Comparison of ENCODE assay signal across 11 cellular contexts in genomic region chr1:90725961-90726715, GRCh38. TPM values are rescaled to one million over a fixed set of nuclear protein-coding genes. Genes with fewer than 3 reads are reported as not detected.
DNase-seq lines count a peak whose midpoint lies in the region; ATAC-seq, FAIRE-seq and TF ChIP-seq lines count a peak whose summit lies in the region.
"Had no signal": no experiment of that assay in that cellular context is flagged by ENCODE, and none has a peak within 500 bp of the region (broad histone marks: within the 10 kb centered on the region; RNA-seq: fewer than 3 reads in every experiment).

No MANE protein-coding gene starts in this region.

- H3K27me3 ChIP-seq in PC-3 (ENCODE audit: low read length), result peaks cover 64% of the 10 kb centered on the region
- H3K27me3 ChIP-seq in H1 (replicated peaks in 1 of 4; ENCODE audit: control insufficient read depth in 3 of 4, extremely low read depth in 1 of 4, insufficient read depth in 3 of 4, low read length in 3 of 4), result peaks cover 82 to 100% (median 95%) of the 10 kb centered on the region in 4 experiments
- peaks cover 100% of the 10 kb centered on the region for H3K27me3 ChIP-seq in neural cell (ENCODE audit: insufficient read depth, low read depth, low read length)

- no peak overlapping the region for H2BK15ac ChIP-seq in H1 (ENCODE audit: low read length)

- peaks cover 9% of the 10 kb centered on the region; the same call in 1 of the 2 replicates for H3K23me2 ChIP-seq in H1 (ENCODE audit: low read depth, low read length)

- peaks cover 0 to 22% of the 10 kb centered on the region in 2 donors for H3K36me3 Mint-ChIP-seq in CD14-positive monocyte

- H3K9me2 ChIP-seq in PC-3 (replicated peaks; ENCODE audit: low read length) (no peaks in the 10 kb centered on the region), neural cell (ENCODE audit: insufficient read depth, low read length) (no peaks in the 10 kb centered on the region)

- no peak overlapping the region for H4K5ac ChIP-seq in H1 (ENCODE audit: insufficient read length, low read depth, low read length)

- H4K20me1 ChIP-seq in PC-3 (ENCODE audit: low read length) (no peaks in the 10 kb centered on the region), H1 (replicated peaks in 1 of 2; ENCODE audit: control insufficient read depth in 1 of 2, insufficient read depth in 2 of 2, low read length in 2 of 2) (peaks cover 2 to 20% of the 10 kb centered on the region in 2 experiments), neural cell (ENCODE audit: insufficient read depth) (no peaks in the 10 kb centered on the region)

- CTCF ChIA-PET in PC-3 (lab: Charles Lee) (interaction anchor here (0.6 kb wide), 1 partner anchor 506 kb away, joined by 3 read pairs; no protein-coding TSS in a partner anchor), H1 (lab: Charles Lee; ENCODE audit: partially characterized antibody) (interaction anchor here (0.7 to 12.8 kb wide), 14 partner anchors 10 to 677 kb away, joined by 3 to 139 read pairs (median 4); partner anchors contain the start of gene BARHL2)

- H3K4me3 Mint-ChIP-seq in CD14-positive monocyte, result peak overlapping the region; percentile 37 to 91

- H3K4me2 ChIP-seq in PC-3 (ENCODE audit: low read length), result peak overlapping the region; percentile 84
- H3K4me2 ChIP-seq in H1 (ENCODE audit: insufficient read depth in 1 of 2, low read depth in 2 of 2, low read length in 2 of 2), result peak overlapping the region; percentile 76 to 90
- H3K4me2 ChIP-seq in neural cell (ENCODE audit: low read length), result no peak overlapping the region

- 4% methylated on average over 35 of the region's 35 CpGs; no CpG with 5 or more reads in 1 of the 2 experiments for WGBS in H1 (ENCODE audit: extremely low coverage in 1 of 2, insufficient coverage in 1 of 2, insufficient read length in 1 of 2, insufficient replicate concordance in 2 of 2, low coverage in 1 of 2, low lambda C conversion rate in 2 of 2, missing lambda C conversion rate in 1 of 2), 2 experiments

- H2BK5ac ChIP-seq in H1 (ENCODE audit: low read depth, low read length), result peak overlapping the region; percentile 60; the same call in 1 of the 2 replicates

- no TSS peak for BruUV-seq in PC-3 (replicated peaks; lab: Mats Ljungman, UMichigan)

- 0 out of 2 replicates have a peak, but pooled peaks cover 7% of the 10 kb centered on the region for H3K4me1 ChIP-seq in PC-3 (ENCODE audit: insufficient read depth, low read length)
- peaks cover 19 to 50% (median 37%) of the 10 kb centered on the region in 4 experiments for H3K4me1 ChIP-seq in H1 (replicated peaks in 1 of 4; ENCODE audit: control insufficient read depth in 3 of 4, insufficient read depth in 4 of 4, low read length in 3 of 4)

- TF ChIP-seq RAD21 in H1 (IDR thresholded peaks at IDR 0.05 in 1 of 2, conservative IDR thresholded peaks at IDR 0.05 in 1 of 2; ENCODE audit: low read depth in 2 of 2, low read length in 2 of 2) (no peak), neural cell (conservative IDR thresholded peaks at IDR 0.05) (no peak)

- H3F3A ChIP-seq in PC-3 (ENCODE audit: low read length, unreplicated experiment), result no peaks in the 10 kb centered on the region
- H3F3A ChIP-seq in neural cell (ENCODE audit: insufficient read depth, low read length, poor library complexity, severe bottlenecking), result no peaks in the 10 kb centered on the region

- TF ChIP-seq POLR2A in H1 (IDR thresholded peaks at IDR 0.05; ENCODE audit: control extremely low read depth in 1 of 2, low read depth in 2 of 2, low read length in 2 of 2), result no peak

- no peak overlapping the region for H3K27ac ChIP-seq in PC-3 (ENCODE audit: low read length)
- H3K27ac ChIP-seq in H1 (ENCODE audit: low read depth, low read length), result no peak overlapping the region
- H3K27ac ChIP-seq in neural cell (ENCODE audit: low read length), result no peak overlapping the region

- TF ChIP-seq EP300 in H1 (IDR thresholded peaks at IDR 0.05; ENCODE audit: borderline replicate concordance in 1 of 2, low read depth in 2 of 2, low read length in 2 of 2) (no peak), neural cell (conservative IDR thresholded peaks at IDR 0.05; ENCODE audit: poor library complexity, severe bottlenecking) (no peak)

- no peak overlapping the region for H3K27ac Mint-ChIP-seq in CD14-positive monocyte

- TF ChIP-seq CTCF in CD14-positive monocyte (IDR thresholded peaks at IDR 0.05), result no peak
- TF ChIP-seq CTCF in PC-3 (conservative IDR thresholded peaks at IDR 0.05; ENCODE audit: low read depth, low read length), result no peak
- TF ChIP-seq CTCF in H1 (IDR thresholded peaks at IDR 0.05; ENCODE audit: control extremely low read depth in 1 of 3, insufficient read depth in 1 of 3, low read depth in 1 of 3, low read length in 3 of 3), result no peak
- no peak for TF ChIP-seq CTCF in neural cell (IDR thresholded peaks at IDR 0.05; ENCODE audit: poor library complexity, severe bottlenecking)

- no peak overlapping the region for H3K4ac ChIP-seq in H1 (replicated peaks; ENCODE audit: insufficient read length, low read depth, low read length)

- no peak overlapping the region for H3K23ac ChIP-seq in H1 (ENCODE audit: insufficient read length)

- no peak overlapping the region for H2BK120ac ChIP-seq in H1 (replicated peaks; ENCODE audit: low read depth, low read length)

- intact Hi-C loops in CD14-positive monocyte (cut with micrococcal nuclease), result no loop called here
- intact Hi-C loops in PC-3 (cut with micrococcal nuclease), result no loop called here

- FAIRE-seq in H1 (lab: Jason Lieb, UNC), result no peak

- H3K14ac ChIP-seq in H1 (ENCODE audit: insufficient read length), result no peak overlapping the region

- H3K56ac ChIP-seq in H1 (replicated peaks; ENCODE audit: insufficient read length, low read depth, low read length), result no peak overlapping the region

- no peaks in the 10 kb centered on the region for H3K36me3 ChIP-seq in PC-3 (ENCODE audit: low read depth, low read length)
- peaks cover 0 to 7% (median 0%) of the 10 kb centered on the region in 4 experiments; a peak in 1 of 8 replicates for H3K36me3 ChIP-seq in H1 (ENCODE audit: control insufficient read depth in 2 of 4, insufficient read depth in 4 of 4, low read length in 3 of 4)
- no peaks in the 10 kb centered on the region for H3K36me3 ChIP-seq in neural cell (ENCODE audit: insufficient read depth, low read length)

- H3K4me3 ChIP-seq in PC-3 (ENCODE audit: low read length), result peak overlapping the region; percentile 61
- peak overlapping the region; percentile 19 to 55 (median 34); a peak in 5 of 8 replicates for H3K4me3 ChIP-seq in H1 (ENCODE audit: extremely low read depth in 1 of 4, insufficient read depth in 2 of 4, low read depth in 3 of 4, low read length in 4 of 4)
- peak overlapping the region; percentile 7 for H3K4me3 ChIP-seq in neural cell (ENCODE audit: low read length)

- H3K79me1 ChIP-seq in H1 (ENCODE audit: low read depth, low read length), result no peaks in the 10 kb centered on the region

- peaks cover 0 to 61% (median 38%) of the 10 kb centered on the region in 7 donors for H3K9me3 Mint-ChIP-seq in CD14-positive monocyte

- no peak overlapping the region for H4K91ac ChIP-seq in H1 (replicated peaks; ENCODE audit: insufficient read length, low read length)

- H2AFZ ChIP-seq in PC-3 (ENCODE audit: low read length) (peak overlapping the region; percentile 69), H1 (ENCODE audit: low read length) (no peak overlapping the region), neural cell (ENCODE audit: low read depth, low read length) (no peak overlapping the region)

- no peaks in the 10 kb centered on the region for H3K9me3 ChIP-seq in PC-3 (ENCODE audit: low read length)
- H3K9me3 ChIP-seq in H1 (ENCODE audit: insufficient read depth in 2 of 2, low read depth in 1 of 2, low read length in 1 of 2), result no peaks in the 10 kb centered on the region
- H3K9me3 ChIP-seq in neural cell (ENCODE audit: low read length), result no peaks in the 10 kb centered on the region

- peaks cover 97 to 100% (median 98%) of the 10 kb centered on the region in 3 donors for H3K27me3 Mint-ChIP-seq in CD14-positive monocyte (ENCODE audit: low read depth in 3 of 3)

- no peak overlapping the region for H2AK5ac ChIP-seq in H1 (ENCODE audit: low read depth, low read length)

- H4K8ac ChIP-seq in H1 (ENCODE audit: extremely low read depth, insufficient read depth, low read length), result no peak overlapping the region

- H3K9ac ChIP-seq in PC-3 (ENCODE audit: low read length) (no peak overlapping the region), H1 (replicated peaks in 1 of 4; ENCODE audit: extremely low read depth in 1 of 4, low read depth in 3 of 4, low read length in 3 of 4) (no peak overlapping the region), neural cell (ENCODE audit: low read length) (no peak overlapping the region)

- peak overlapping the region; percentile 81 for H2BK12ac ChIP-seq in H1 (ENCODE audit: low read depth, low read length)

- peaks cover 62% of the 10 kb centered on the region for H3K4me1 Mint-ChIP-seq in CD14-positive monocyte

- H3K79me2 ChIP-seq in PC-3 (ENCODE audit: low read length) (no peaks in the 10 kb centered on the region), H1 (ENCODE audit: control insufficient read depth in 1 of 2, insufficient read depth in 2 of 2, low read length in 2 of 2) (no peaks in the 10 kb centered on the region), neural cell (replicated peaks; ENCODE audit: insufficient read depth, low read length) (no peaks in the 10 kb centered on the region)

- DNase-seq in CD14-positive monocyte (ENCODE audit: low spot score) (no peak), PC-3 (no peak), H1 (ENCODE audit: low read depth in 1 of 2, low spot score in 2 of 2) (peak in 1 of 2 experiments; percentile 50), DMS153 treated with DMSO at 0.1 percent for 48 hours (lab: John Stamatoyannopoulos, UW; ENCODE audit: unreplicated experiment) (no peak), NCI-H1048 (lab: John Stamatoyannopoulos, UW) (no peak), NCI-H510A (lab: John Stamatoyannopoulos, UW) (no peak)
- DNase-seq: activated CD8-positive, alpha-beta memory T cell treated with anti-CD3 and anti-CD28 coated beads for 24 hours; DMS79 treated with DMSO at 0.1 percent for 48 hours had no signal

- H2BK20ac ChIP-seq in H1 (ENCODE audit: low read length), result 0 out of 2 replicates have a peak overlapping the region, but pooled peaks have one; percentile 41

- ATAC-seq in PC-3, result peak; percentile 46
- no peak for ATAC-seq in HG02885 (IDR thresholded peaks at IDR 0.05; ENCODE audit: poor library complexity, unreplicated experiment)

- POLR2A ChIA-PET in PC-3 (lab: Charles Lee; ENCODE audit: unreplicated experiment), result interaction anchor here (0.6 kb wide), 1 partner anchor 116 kb away, joined by 9 read pairs; no protein-coding TSS in a partner anchor
- POLR2A ChIA-PET in H1 (lab: Charles Lee; ENCODE audit: partially characterized antibody), result interaction anchor here (0.9 to 4.9 kb wide), 8 partner anchors 11 to 296 kb away, joined by 3 to 18 read pairs (median 6); partner anchors contain the start of gene ZNF644

- peak overlapping the region; percentile 41; the same call in 1 of the 2 replicates for H3K18ac ChIP-seq in H1 (ENCODE audit: extremely low read depth, low read length)

RNA-seq across cellular contexts. Expression of gene BARHL2, which starts 9.0 kb away (rescaled TPM):
- polyA plus RNA-seq in CD14-positive monocyte, result not detected
- total RNA-seq in PC-3 (2014; rRNA removed), result not detected in 2 replicates
- 0.15 TPM in 2 replicates for total RNA-seq in H1 (2021; fragmentation: NEBNext Ultra II Directional; extraction: Animal tissue kit (Norgen Biotek cat#: 25700))
- not detected in 2 replicates for polyA plus RNA-seq in H1 (2011; rRNA removed)
- not detected for polyA plus RNA-seq in H1 (2011; cell fraction: cytosol; rRNA removed)
- polyA plus RNA-seq in H1 (2011; cell fraction: nucleus; rRNA removed), result not detected
- not detected in 4 replicates for polyA plus RNA-seq in H1 (2012, experiment 1 of 2)
- polyA plus RNA-seq in H1 (2012, experiment 2 of 2), result not detected
- 0.02 TPM for polyA plus RNA-seq in H1 (2013, experiment 1 of 2)
- polyA plus RNA-seq in H1 (2013, experiment 2 of 2), result 0.04 TPM
- polyA minus RNA-seq in H1 (2011; rRNA and poly(A)+ RNA removed), result not detected in 2 replicates
- not detected for polyA minus RNA-seq in H1 (2011; cell fraction: cytosol; rRNA and poly(A)+ RNA removed)
- not detected for polyA minus RNA-seq in H1 (2011; cell fraction: nucleus; rRNA and poly(A)+ RNA removed)
- polyA plus RNA-seq in neural cell, result not detected in 2 replicates
- polyA minus RNA-seq in neural cell, result 0.46 TPM in 1 of 2 replicates, not detected in the other
- total RNA-seq: subcutaneous adipose tissue had no signal

Comparison
In these comparisons a context has a peak if more than half of its experiments do, and no peak if none do; other contexts are left out.
1. H3K4me3 ChIP-seq: peak in every context shown above with its lines; median percentile 61 in PC-3; 34 in H1; 7 in neural cell.